In genomic region chr9:27572918-27573698, GRCh38 we compare ENCODE assay signal across 8 cellular contexts. TPM values are rescaled to one million over a fixed set of nuclear protein-coding genes. Genes with fewer than 3 reads are reported as not detected.
DNase-seq lines count a peak whose midpoint lies in the region; ATAC-seq, FAIRE-seq and TF ChIP-seq lines count a peak whose summit lies in the region.

C9orf72 (minus strand) TSS chr9:27573481; CDS start chr9:27567120, 6,361 bp downstream.

- TF ChIP-seq CTCF in DOHH2 (IDR thresholded peaks at IDR 0.05; ENCODE audit: low read depth, low read length, poor library complexity, severe bottlenecking), result no peak

- H3K27me3 ChIP-seq in DOHH2 (ENCODE audit: control insufficient read depth, low read length), result no peaks in the 10 kb centered on the region
- H3K27me3 ChIP-seq in small intestine (ENCODE audit: control insufficient read depth in 2 of 2, insufficient read depth in 2 of 2, low read length in 2 of 2), result no peaks in the 10 kb centered on the region

- H3K36me3 ChIP-seq in DOHH2 (ENCODE audit: control insufficient read depth, low read length) (peaks cover 4% of the 10 kb centered on the region; the same call in 1 of the 2 replicates), small intestine (ENCODE audit: control insufficient read depth in 2 of 2, insufficient read depth in 2 of 2, low read length in 2 of 2) (no peaks in the 10 kb centered on the region)

- H3K4me1 ChIP-seq in DOHH2 (ENCODE audit: control insufficient read depth, low read length), result peaks cover 24% of the 10 kb centered on the region
- no peaks in the 10 kb centered on the region for H3K4me1 ChIP-seq in small intestine (ENCODE audit: control insufficient read depth in 2 of 2, insufficient read depth in 1 of 2, low read depth in 1 of 2, low read length in 1 of 2)

- peak; percentile 36 for FAIRE-seq in HTR-8/SVneo (lab: Jason Lieb, UNC)
- FAIRE-seq in small intestine (lab: Jason Lieb, UNC), result no peak

- ATAC-seq in GM21381 (IDR thresholded peaks at IDR 0.05; ENCODE audit: unreplicated experiment), result peak; percentile 62

- H3K27ac ChIP-seq in DOHH2 (ENCODE audit: low read depth, low read length) (peak within 1 kb of the TSS; percentile 81), angular gyrus (ENCODE audit: low read depth, low read length) (peak within 1 kb of the TSS; percentile 93), small intestine (ENCODE audit: low read depth in 1 of 2, low read length in 1 of 2) (peak within 1 kb of the TSS; percentile 91 to 97)

- DNase-seq in HTR-8/SVneo (ENCODE audit: insufficient read length, low spot score) (peak; percentile 42), T-helper 1 cell (peak; percentile 64 to 87 (median 79)), hypothalamus (lab: John Stamatoyannopoulos, UW) (peak in 50 of 51 donors; percentile 53 to 99 (median 85)), small intestine (no peak), kidney glomerular epithelial cell (lab: John Stamatoyannopoulos, UW) (no peak)

- H3K79me2 ChIP-seq in DOHH2 (ENCODE audit: control insufficient read depth, low read length), result peaks cover 48% of the 10 kb centered on the region

- WGBS in small intestine, 3 donors, result 0 to 1% (median 0%) methylated on average over 49 to 73 of the region's 73 CpGs

- H3K9me3 ChIP-seq in DOHH2 (ENCODE audit: control insufficient read depth, insufficient read depth, low read length), result peaks cover 1% of the 10 kb centered on the region; the same call in 1 of the 2 replicates
- no peaks in the 10 kb centered on the region for H3K9me3 ChIP-seq in small intestine (ENCODE audit: control insufficient read depth, low read depth)

- H3K9me2 ChIP-seq in DOHH2 (replicated peaks; ENCODE audit: control insufficient read depth, low read length), result no peaks in the 10 kb centered on the region

- peak within 1 kb of the TSS; percentile 84 for H3K4me2 ChIP-seq in DOHH2 (ENCODE audit: low read length)

- H3K4me3 ChIP-seq in DOHH2 (ENCODE audit: low read length) (peak within 1 kb of the TSS; percentile 81), small intestine (ENCODE audit: low read depth in 1 of 2, low read length in 2 of 2) (peak within 1 kb of the TSS; percentile 68 to 82)

- no peaks in the 10 kb centered on the region for H4K20me1 ChIP-seq in DOHH2 (ENCODE audit: control insufficient read depth, insufficient read depth, low read depth, low read length)

- no peaks in the 10 kb centered on the region for H3F3A ChIP-seq in DOHH2 (ENCODE audit: control insufficient read depth, insufficient read depth)

RNA-seq across cellular contexts. Expression of gene C9orf72, which starts in this region (rescaled TPM):
- polyA plus RNA-seq in small intestine, result 1 to 10 TPM; 4.2 to 6.0 (median 4.6) TPM

Comparison
In these comparisons a context has a peak if more than half of its experiments do, and no peak if none do; other contexts are left out.
1. DNase-seq: peak in HTR-8/SVneo (single experiment), T-helper 1 cell (5 of 5) and hypothalamus (50 of 51); none in small intestine (single experiment) and kidney glomerular epithelial cell (single experiment).
2. Peak in every context shown above with its lines, with median percentiles within 50 percentile points of each other: H3K27ac ChIP-seq.